In the genomic region with DNA sequence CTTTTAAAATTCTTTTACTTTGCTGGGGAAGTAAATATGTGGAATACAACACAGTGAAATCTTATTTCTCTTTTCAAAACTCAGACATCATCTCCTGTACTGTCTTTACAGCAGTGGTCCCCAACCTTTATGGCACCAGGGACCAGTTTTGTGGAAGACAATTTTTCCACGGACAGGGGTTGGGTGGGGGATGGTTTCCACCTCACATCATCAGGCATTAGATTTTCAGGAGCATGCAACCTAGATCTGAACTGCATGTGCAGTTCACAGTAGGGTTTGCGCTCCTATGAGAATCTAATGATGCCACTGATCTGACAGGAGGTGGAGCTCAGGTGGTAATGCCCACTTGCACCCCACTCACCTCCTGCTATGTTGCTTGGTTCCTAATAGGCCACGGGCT, we compare ENCODE assay signal across 18 cellular contexts.
"Had no signal": no experiment of that assay in that cellular context is flagged by ENCODE, and none has a peak within 500 bp of the region (broad histone marks: within the 10 kb centered on the region; RNA-seq: fewer than 3 reads in every experiment).

No MANE protein-coding gene starts in this region.

- DNase-seq: IMR-90, Kasumi-1, MM.1S, NCI-H1092 treated with DMSO at 0.1 percent for 48 hours, NCI-H1436, NCI-H187, NCI-H2029, NCI-H2081 treated with DMSO at 0.1 percent for 48 hours, NCI-H2171, NCI-H226, NCI-H446, NCI-H510A, NCI-H524 treated with DMSO at 0.1 percent for 48 hours, NCI-H69, NCI-H774, Right ventricle myocardium superior, RPMI8226, SIG-M5 had no signal
